In the genomic region with DNA sequence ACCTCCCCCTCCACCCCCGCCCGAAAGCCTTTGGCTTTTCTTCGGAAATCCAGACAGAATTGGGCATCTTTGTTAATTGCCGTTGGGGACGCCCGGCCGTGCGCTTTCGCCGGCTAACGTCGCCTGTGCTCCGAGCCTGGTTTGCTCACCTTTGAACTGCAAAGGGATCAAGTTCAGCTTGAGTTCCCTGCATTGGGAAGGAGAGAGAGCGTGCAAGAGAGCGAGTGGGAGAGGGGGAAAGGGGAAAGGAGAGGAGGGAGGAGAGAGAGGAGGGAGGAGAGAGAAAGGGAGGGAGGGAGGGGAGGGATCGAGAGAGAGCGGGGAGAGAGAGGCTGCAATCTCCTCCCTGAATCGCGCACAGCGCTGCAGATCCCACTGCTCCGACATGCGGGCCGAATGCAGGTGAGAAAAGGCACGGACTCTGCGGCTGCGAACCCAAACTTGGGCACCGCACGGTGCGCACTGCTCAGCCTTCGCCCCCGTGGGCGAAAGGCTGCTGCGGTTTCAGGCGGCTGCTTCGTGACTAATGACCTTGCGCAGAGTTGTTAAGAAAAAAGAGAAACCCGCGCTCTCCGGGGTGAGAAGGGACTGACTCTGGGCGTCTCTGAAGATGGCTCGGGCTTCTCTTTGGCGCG, we compare ENCODE assay signal across 8 cellular contexts. TPM values are rescaled to one million over a fixed set of nuclear protein-coding genes. Genes with fewer than 3 reads are reported as not detected.
DNase-seq lines count a peak whose midpoint lies in the region; ATAC-seq lines count a peak whose summit lies in the region.

A gene with protein sequence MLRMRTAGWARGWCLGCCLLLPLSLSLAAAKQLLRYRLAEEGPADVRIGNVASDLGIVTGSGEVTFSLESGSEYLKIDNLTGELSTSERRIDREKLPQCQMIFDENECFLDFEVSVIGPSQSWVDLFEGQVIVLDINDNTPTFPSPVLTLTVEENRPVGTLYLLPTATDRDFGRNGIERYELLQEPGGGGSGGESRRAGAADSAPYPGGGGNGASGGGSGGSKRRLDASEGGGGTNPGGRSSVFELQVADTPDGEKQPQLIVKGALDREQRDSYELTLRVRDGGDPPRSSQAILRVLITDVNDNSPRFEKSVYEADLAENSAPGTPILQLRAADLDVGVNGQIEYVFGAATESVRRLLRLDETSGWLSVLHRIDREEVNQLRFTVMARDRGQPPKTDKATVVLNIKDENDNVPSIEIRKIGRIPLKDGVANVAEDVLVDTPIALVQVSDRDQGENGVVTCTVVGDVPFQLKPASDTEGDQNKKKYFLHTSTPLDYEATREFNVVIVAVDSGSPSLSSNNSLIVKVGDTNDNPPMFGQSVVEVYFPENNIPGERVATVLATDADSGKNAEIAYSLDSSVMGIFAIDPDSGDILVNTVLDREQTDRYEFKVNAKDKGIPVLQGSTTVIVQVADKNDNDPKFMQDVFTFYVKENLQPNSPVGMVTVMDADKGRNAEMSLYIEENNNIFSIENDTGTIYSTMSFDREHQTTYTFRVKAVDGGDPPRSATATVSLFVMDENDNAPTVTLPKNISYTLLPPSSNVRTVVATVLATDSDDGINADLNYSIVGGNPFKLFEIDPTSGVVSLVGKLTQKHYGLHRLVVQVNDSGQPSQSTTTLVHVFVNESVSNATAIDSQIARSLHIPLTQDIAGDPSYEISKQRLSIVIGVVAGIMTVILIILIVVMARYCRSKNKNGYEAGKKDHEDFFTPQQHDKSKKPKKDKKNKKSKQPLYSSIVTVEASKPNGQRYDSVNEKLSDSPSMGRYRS (N-terminal part only) (plus strand): TSS at position 349 of the 635 bp plus-strand sequence. CDS start 1,054 bp downstream, outside the sequence.

- H3K9me3 ChIP-seq in skeletal muscle satellite cell (replicated peaks; ENCODE audit: low read length) = no peaks in the 10 kb centered on the region

- H3K4me1 ChIP-seq in skeletal muscle satellite cell (ENCODE audit: control insufficient read depth, insufficient read depth, low read length) = peaks cover 22% of the 10 kb centered on the region

- H3K27me3 ChIP-seq in skeletal muscle satellite cell (ENCODE audit: control insufficient read depth, insufficient read depth, low read length) = no peaks in the 10 kb centered on the region

- no peak for ATAC-seq in GM21360 (IDR thresholded peaks at IDR 0.05; ENCODE audit: unreplicated experiment)

- DNase-seq in NCI-H524 (lab: John Stamatoyannopoulos, UW) = peak; percentile 37 to 68
- no peak for DNase-seq in NCI-H524 treated with DMSO at 0.1 percent for 48 hours (lab: John Stamatoyannopoulos, UW)
- DNase-seq in NCI-H345 treated with DMSO at 0.1 percent for 48 hours (lab: John Stamatoyannopoulos, UW; ENCODE audit: unreplicated experiment) = peak; percentile 22
- DNase-seq in cerebellum (ENCODE audit: low spot score) = no peak
- DNase-seq in islet precursor cell = peak; percentile 75
- DNase-seq in NCI-H2171 (lab: John Stamatoyannopoulos, UW) = no peak

- peak within 1 kb of the TSS; percentile 100 for H3K4me2 ChIP-seq in skeletal muscle satellite cell (ENCODE audit: low read length)

- H3K36me3 ChIP-seq in skeletal muscle satellite cell (ENCODE audit: insufficient read depth, low read length) = no peaks in the 10 kb centered on the region

- H3K4me3 ChIP-seq in skeletal muscle satellite cell (ENCODE audit: low read length) = peak within 1 kb of the TSS; percentile 90

- H3K9ac ChIP-seq in skeletal muscle satellite cell (ENCODE audit: low read depth, low read length) = peak within 1 kb of the TSS; percentile 68

RNA-seq across cellular contexts. Expression of the gene that starts here (rescaled TPM):
- 92.5 TPM for total RNA-seq in cerebellum
- total RNA-seq in skeletal muscle satellite cell (2012; rRNA removed) = 0.51 and 2.0 TPM in 2 replicates

Comparison
In these comparisons a context has a peak if more than half of its experiments do, and no peak if none do; other contexts are left out.
1. DNase-seq: peak in NCI-H524 (2 of 2), NCI-H345 treated with DMSO at 0.1 percent for 48 hours (single experiment) and islet precursor cell (single experiment); none in NCI-H524 treated with DMSO at 0.1 percent for 48 hours (single experiment), cerebellum (single experiment) and NCI-H2171 (single experiment).